ENCODE assay signal across 8 cellular contexts in the genomic region with DNA sequence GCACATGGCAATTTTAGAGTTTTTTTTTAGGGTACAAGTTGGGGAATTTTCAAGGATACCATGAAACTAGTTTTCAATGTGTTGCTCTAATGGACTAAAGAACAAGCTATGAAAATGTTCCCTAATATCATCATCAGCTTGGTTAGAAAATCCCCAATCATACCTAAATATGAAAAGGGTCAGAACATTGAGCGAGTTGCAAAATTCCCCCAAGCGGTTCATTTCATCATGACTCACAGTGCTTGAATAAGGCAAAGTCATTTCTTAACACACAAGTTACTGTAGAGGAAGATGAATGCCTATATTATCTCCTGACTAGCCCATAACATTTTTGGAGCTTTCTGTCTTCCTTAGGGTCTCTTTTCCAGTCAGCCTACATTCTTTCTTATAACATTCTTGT.
DNase-seq lines count a peak whose midpoint lies in the region; ATAC-seq lines count a peak whose summit lies in the region.

No MANE protein-coding gene starts in this region.

- no peaks in the 10 kb centered on the region for H3K9me3 Mint-ChIP-seq in effector memory CD8-positive, alpha-beta T cell

- intact Hi-C loops in Right ventricle myocardium inferior (cut with DNase I) = loop anchor here (5.0 kb wide), 1 partner anchor 62 kb away; the partner anchor contains the start of gene ST8SIA4

- H3K27me3 Mint-ChIP-seq in effector memory CD8-positive, alpha-beta T cell = no peaks in the 10 kb centered on the region

- DNase-seq in NOMO-1 (lab: John Stamatoyannopoulos, UW; ENCODE audit: unreplicated experiment in 2 of 2) (peak; percentile 66 to 92), NCI-H1436 (lab: John Stamatoyannopoulos, UW) (no peak), Right ventricle myocardium inferior (ENCODE audit: missing footprints) (no peak), retina (no peak)
- DNase-seq in effector memory CD8-positive, alpha-beta T cell = no peak
- DNase-seq in stimulated activated CD8-positive, alpha-beta memory T cell treated with anti-CD3 and anti-CD28 coated beads, Interleukin-4, amount 100 ng/mL, for 48 hours = no peak

- peaks cover 38 to 74% of the 10 kb centered on the region in 2 donors for H3K4me1 Mint-ChIP-seq in effector memory CD8-positive, alpha-beta T cell (ENCODE audit: low read depth in 2 of 2)

- H3K27ac Mint-ChIP-seq in effector memory CD8-positive, alpha-beta T cell = peak overlapping the region in 1 of 2 donors; percentile 93

- peak overlapping the region; percentile 77 to 83 for H3K4me3 Mint-ChIP-seq in effector memory CD8-positive, alpha-beta T cell

- ATAC-seq in GM18858 (IDR thresholded peaks at IDR 0.05; ENCODE audit: unreplicated experiment) (peak; percentile 70), HG02571 (IDR thresholded peaks at IDR 0.05; ENCODE audit: unreplicated experiment) (peak; percentile 76), Right ventricle myocardium inferior (no peak)
- peak; percentile 68 for ATAC-seq in effector memory CD8-positive, alpha-beta T cell (replicated peaks)

- peaks cover 3% of the 10 kb centered on the region for H3K36me3 Mint-ChIP-seq in effector memory CD8-positive, alpha-beta T cell (ENCODE audit: insufficient read depth)

Comparison
In these comparisons a context has a peak if more than half of its experiments do, and no peak if none do; other contexts are left out.
1. DNase-seq: peak in NOMO-1 (2 of 2); none in effector memory CD8-positive, alpha-beta T cell (0 of 3), stimulated activated CD8-positive, alpha-beta memory T cell treated with anti-CD3 and anti-CD28 coated beads, Interleukin-4, amount 100 ng/mL, for 48 hours (single experiment), NCI-H1436 (single experiment), Right ventricle myocardium inferior (single experiment) and retina (single experiment).